In genomic region chr5:131224387-131225191, GRCh38 we compare ENCODE assay signal across 9 cellular contexts. TPM values are rescaled to one million over a fixed set of nuclear protein-coding genes. Genes with fewer than 3 reads are reported as not detected.
DNase-seq lines count a peak whose midpoint lies in the region; ATAC-seq and TF ChIP-seq lines count a peak whose summit lies in the region.
"Had no signal": no experiment of that assay in that cellular context is flagged by ENCODE, and none has a peak within 500 bp of the region (broad histone marks: within the 10 kb centered on the region; RNA-seq: fewer than 3 reads in every experiment).

No MANE protein-coding gene starts in this region.

- H4K8ac ChIP-seq in mesendoderm (ENCODE audit: low read depth, low read length): no peak overlapping the region

- no peaks in the 10 kb centered on the region for H3K27me3 ChIP-seq in mesendoderm (ENCODE audit: insufficient read depth, low read length, poor library complexity)

- H3K79me2 ChIP-seq in mesendoderm (ENCODE audit: control insufficient read depth, insufficient read depth, low read length): no peaks in the 10 kb centered on the region

- no peak overlapping the region for H3K27ac ChIP-seq in mesendoderm (ENCODE audit: low read depth, low read length)
- H3K27ac ChIP-seq: thoracic aorta had no signal

- H3K4me2 ChIP-seq in mesendoderm (ENCODE audit: low read length): no peak overlapping the region

- no peak for TF ChIP-seq CTCF in GM12875 (IDR thresholded peaks at IDR 0.05; ENCODE audit: borderline replicate concordance, insufficient read depth, low read depth, low read length)

- no peak overlapping the region for H3K18ac ChIP-seq in mesendoderm (ENCODE audit: low read length)

- no peak overlapping the region for H3K9ac ChIP-seq in mesendoderm (ENCODE audit: low read length)

- no peak overlapping the region for H3K4ac ChIP-seq in mesendoderm (ENCODE audit: low read depth, low read length)

- DNase-seq in germinal center (ENCODE audit: low spot score) (peak; percentile 50), NCI-H446 (lab: John Stamatoyannopoulos, UW) (no peak), mesendoderm (no peak), NCI-H128 (lab: John Stamatoyannopoulos, UW; ENCODE audit: unreplicated experiment) (no peak), NCI-H2171 treated with DMSO at 0.1 percent for 48 hours (lab: John Stamatoyannopoulos, UW) (no peak)

- WGBS in mesendoderm (ENCODE audit: extremely low coverage, insufficient coverage, low lambda C conversion rate): no CpG with 5 or more reads among the region's 6 CpGs

- H3K36me3 ChIP-seq in mesendoderm (ENCODE audit: control insufficient read depth, insufficient read depth, low read length): no peaks in the 10 kb centered on the region
- H3K36me3 ChIP-seq: thoracic aorta had no signal

- H3K56ac ChIP-seq in mesendoderm (ENCODE audit: low read length): no peak overlapping the region

- no peak overlapping the region for H2BK5ac ChIP-seq in mesendoderm (ENCODE audit: low read length)

- ATAC-seq in GM21367 (IDR thresholded peaks at IDR 0.05; ENCODE audit: unreplicated experiment) (peak; percentile 85), HG03520 (IDR thresholded peaks at IDR 0.05; ENCODE audit: unreplicated experiment) (peak; percentile 75)

- H3K23ac ChIP-seq in mesendoderm (ENCODE audit: low read length): no peak overlapping the region

- H3K79me1 ChIP-seq in mesendoderm (ENCODE audit: low read length): no peaks in the 10 kb centered on the region

- H3K4me1 ChIP-seq in mesendoderm (ENCODE audit: control insufficient read depth, low read depth, low read length): no peaks in the 10 kb centered on the region

- H2AK5ac ChIP-seq in mesendoderm (ENCODE audit: low read length): no peak overlapping the region

- H3K4me3 ChIP-seq in GM12875 (ENCODE audit: low read depth, low read length) (peak overlapping the region; percentile 28), mesendoderm (ENCODE audit: low read length) (no peak overlapping the region)
- H3K4me3 ChIP-seq: thoracic aorta had no signal

- no peak overlapping the region for H2BK120ac ChIP-seq in mesendoderm (ENCODE audit: low read depth, low read length)

- H4K5ac ChIP-seq in mesendoderm (ENCODE audit: low read length): no peak overlapping the region

- H2BK15ac ChIP-seq in mesendoderm (replicated peaks; ENCODE audit: low read depth): no peak overlapping the region

RNA-seq across cellular contexts. Expression of gene CDC42SE2, which starts 39.3 kb away (rescaled TPM):
- 17.5 TPM for polyA plus RNA-seq in mesendoderm (2013, experiment 1 of 2)
- 18.3 TPM for polyA plus RNA-seq in mesendoderm (2013, experiment 2 of 2)

RNA-seq across cellular contexts. Expression of gene LYRM7, which starts 53.8 kb away (rescaled TPM):
- 4.8 TPM for polyA plus RNA-seq in mesendoderm (2013, experiment 1 of 2)
- polyA plus RNA-seq in mesendoderm (2013, experiment 2 of 2): 5.1 TPM

RNA-seq across cellular contexts. Expression of gene HINT1, which starts 59.5 kb away (rescaled TPM):
- polyA plus RNA-seq in mesendoderm (2013, experiment 1 of 2): 292 TPM
- polyA plus RNA-seq in mesendoderm (2013, experiment 2 of 2): 284 TPM
